In the genomic region with DNA sequence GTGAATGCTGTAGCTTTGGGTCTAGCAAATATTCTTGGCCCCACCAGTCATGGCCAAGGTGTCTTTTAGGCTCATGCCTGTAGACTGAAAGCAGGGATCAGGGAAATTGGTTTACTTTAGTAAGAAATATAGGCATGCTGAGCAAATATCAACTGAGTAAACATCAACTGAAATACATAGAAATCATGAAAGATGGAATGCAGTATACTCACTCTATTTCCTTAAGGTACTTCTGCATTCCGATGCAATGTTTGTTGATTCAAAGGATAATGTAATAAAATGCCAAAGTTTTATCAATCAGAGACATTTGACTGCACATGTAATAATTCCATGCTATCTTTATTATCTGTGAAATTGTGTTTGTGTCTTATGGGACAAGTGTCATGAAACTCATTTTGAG, we compare ENCODE assay signal across 18 cellular contexts. TPM values are rescaled to one million over a fixed set of nuclear protein-coding genes. Genes with fewer than 3 reads are reported as not detected.
DNase-seq lines count a peak whose midpoint lies in the region; ATAC-seq and TF ChIP-seq lines count a peak whose summit lies in the region.
"Had no signal": no experiment of that assay in that cellular context is flagged by ENCODE, and none has a peak within 500 bp of the region (broad histone marks: within the 10 kb centered on the region; RNA-seq: fewer than 3 reads in every experiment).

No MANE protein-coding gene starts in this region.

- H3K9ac ChIP-seq in skeletal muscle tissue (ENCODE audit: low read depth in 1 of 3, low read length in 3 of 3), result no peak overlapping the region

- no peak for TF ChIP-seq POLR2A in testis (IDR thresholded peaks at IDR 0.05)

- H3K27ac ChIP-seq in right atrium auricular region (peak overlapping the region; percentile 59 to 74), left lung (peak overlapping the region; percentile 33 to 74), skeletal muscle tissue (ENCODE audit: low read depth, low read length) (peak overlapping the region; percentile 77), testis (no peak overlapping the region)
- H3K27ac ChIP-seq: dorsolateral prefrontal cortex had no signal

- WGBS in testis, 2 donors, result 97 to 100% methylated on average over 1 of the region's 1 CpG

- TF ChIP-seq CTCF in right atrium auricular region (IDR thresholded peaks at IDR 0.05) (no peak), left lung (IDR thresholded peaks at IDR 0.05) (no peak), testis (IDR thresholded peaks at IDR 0.05) (no peak)

- intact Hi-C loops in left cardiac atrium (cut with DNase I), result no loop called here
- intact Hi-C loops in left lung (cut with DNase I), result no loop called here
- intact Hi-C loops in testis (cut with DNase I; ENCODE audit: low total_unique reads), result no loop called here

- DNase-seq in right atrium auricular region (ENCODE audit: low spot score) (no peak), left cardiac atrium (no peak), left lung (no peak), testis (no peak), NCI-H226 (no peak), SHP77 (lab: John Stamatoyannopoulos, UW) (no peak)
- DNase-seq: ACHN; activated naive CD8-positive, alpha-beta T cell treated with anti-CD3 and anti-CD28 coated beads, Interleukin-2, amount 10 ng/mL, durations not matched to agents 7 days and 5 days; dorsolateral prefrontal cortex; foreskin melanocyte; kidney; midbrain; MM.1S; NCI-H82 had no signal

- H3K4me3 ChIP-seq in right atrium auricular region, result no peak overlapping the region
- no peak overlapping the region for H3K4me3 ChIP-seq in left lung
- no peak overlapping the region for H3K4me3 ChIP-seq in skeletal muscle tissue (ENCODE audit: low read length in 3 of 3)
- H3K4me3 ChIP-seq in testis, result no peak overlapping the region
- H3K4me3 ChIP-seq: dorsolateral prefrontal cortex had no signal

- no peak for ATAC-seq in left cardiac atrium
- ATAC-seq in left lung, result no peak
- ATAC-seq in HG03571 (IDR thresholded peaks at IDR 0.05; ENCODE audit: unreplicated experiment), result no peak
- ATAC-seq: HepG2, Panc1 had no signal

- H3K36me3 ChIP-seq in right atrium auricular region (no peaks in the 10 kb centered on the region), left lung (no peaks in the 10 kb centered on the region), skeletal muscle tissue (ENCODE audit: control insufficient read depth in 3 of 3, insufficient read depth in 3 of 3, low read length in 3 of 3) (peaks cover 0 to 3% (median 0%) of the 10 kb centered on the region in 3 donors), testis (ENCODE audit: low read depth, missing control alignments) (no peaks in the 10 kb centered on the region)

- H3K27me3 ChIP-seq in right atrium auricular region (no peaks in the 10 kb centered on the region), left lung (no peaks in the 10 kb centered on the region), skeletal muscle tissue (ENCODE audit: control insufficient read depth in 3 of 3, insufficient read depth in 3 of 3, low read length in 3 of 3) (no peaks in the 10 kb centered on the region), testis (no peaks in the 10 kb centered on the region)

- H3K9me3 ChIP-seq in right atrium auricular region (no peaks in the 10 kb centered on the region), left lung (no peaks in the 10 kb centered on the region), skeletal muscle tissue (ENCODE audit: control insufficient read depth in 3 of 3, low read length in 3 of 3) (no peaks in the 10 kb centered on the region), testis (no peaks in the 10 kb centered on the region)

- H3K4me1 ChIP-seq in right atrium auricular region (peaks cover 0 to 7% of the 10 kb centered on the region in 2 donors), left lung (peaks cover 13 to 51% of the 10 kb centered on the region in 2 donors), skeletal muscle tissue (ENCODE audit: control insufficient read depth in 3 of 3, insufficient read depth in 3 of 3, low read length in 3 of 3) (peaks cover 9 to 23% (median 13%) of the 10 kb centered on the region in 3 donors), testis (no peaks in the 10 kb centered on the region)

RNA-seq across cellular contexts. Expression of a gene that starts 19.6 kb away (rescaled TPM):
- total RNA-seq in right atrium auricular region (10 to 100 TPM; 28.7 to 86.2 TPM), left cardiac atrium (100 to 1,000 TPM in 1 of 2 donors, 10 to 100 TPM in 1; 60.8 to 124 TPM), left lung (100 to 1,000 TPM; 142 to 224 TPM), skeletal muscle tissue (6.3 TPM), testis (10 to 100 TPM; 35.4 to 51.3 TPM)
- 49.6 TPM for polyA plus RNA-seq in testis (ENCODE audit: insufficient read depth, low read depth, low replicate concordance)

Comparison
In these comparisons a context has a peak if more than half of its experiments do, and no peak if none do; other contexts are left out.
1. H3K27ac ChIP-seq: peak in right atrium auricular region (2 of 2), left lung (2 of 2) and skeletal muscle tissue (single experiment); none in testis (0 of 2).